Comparison of ENCODE assay signal across 11 cellular contexts in the genomic region with DNA sequence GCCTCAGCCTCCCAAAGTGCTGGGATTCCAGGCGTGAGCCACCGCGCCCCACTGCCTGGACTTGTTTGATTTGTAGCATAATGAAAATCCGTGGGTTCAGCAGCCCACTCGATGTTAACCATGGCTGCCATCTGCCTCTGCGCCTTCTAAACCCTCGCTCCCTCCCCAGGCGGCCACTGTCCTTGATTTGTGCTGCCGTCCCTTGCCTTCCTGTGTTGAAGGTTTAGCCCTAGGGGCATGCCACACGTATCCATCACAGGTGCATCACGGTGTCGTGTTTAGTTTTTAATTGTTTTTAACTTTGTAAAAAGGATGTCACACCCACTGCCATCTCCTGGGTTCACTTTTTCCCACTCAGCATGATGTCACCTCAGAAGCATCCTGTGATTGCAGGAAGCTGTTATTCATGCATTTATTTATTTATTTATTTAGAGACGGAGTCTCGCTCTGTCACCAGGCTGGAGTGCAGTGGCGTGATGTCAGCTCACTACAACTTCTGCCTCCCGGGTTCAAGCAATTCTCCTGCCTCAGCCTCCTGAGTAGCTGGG. TPM values are rescaled to one million over a fixed set of nuclear protein-coding genes. Genes with fewer than 3 reads are reported as not detected.
DNase-seq lines count a peak whose midpoint lies in the region; ATAC-seq, FAIRE-seq and TF ChIP-seq lines count a peak whose summit lies in the region.
"Had no signal": no experiment of that assay in that cellular context is flagged by ENCODE, and none has a peak within 500 bp of the region (broad histone marks: within the 10 kb centered on the region; RNA-seq: fewer than 3 reads in every experiment).

No MANE protein-coding gene starts in this region.

- H3K4me3 ChIP-seq in AG09309 (ENCODE audit: control insufficient read depth, low read depth, low read length) (no peak overlapping the region), adipocyte (ENCODE audit: low read length) (no peak overlapping the region), gastrocnemius medialis (no peak overlapping the region), adrenal gland (no peak overlapping the region), A673 (ENCODE audit: low read depth, low read length, poor library complexity, severe bottlenecking) (no peak overlapping the region)

- TF ChIP-seq POLR2A in gastrocnemius medialis (IDR thresholded peaks at IDR 0.05) (no peak), adrenal gland (IDR thresholded peaks at IDR 0.05) (no peak)

- no peaks in the 10 kb centered on the region for H3K9me3 ChIP-seq in adipocyte (ENCODE audit: control insufficient read depth, low read length)
- H3K9me3 ChIP-seq in gastrocnemius medialis = no peaks in the 10 kb centered on the region
- no peaks in the 10 kb centered on the region for H3K9me3 ChIP-seq in adrenal gland (replicated peaks in 1 of 3)
- H3K9me3 ChIP-seq in A673 (ENCODE audit: low read depth, low read length, poor library complexity, severe bottlenecking) = no peaks in the 10 kb centered on the region

- intact Hi-C loops in gastrocnemius medialis (cut with DNase I; ENCODE audit: low total_unique reads) (no loop called here), adrenal gland (cut with DNase I) (no loop called here), A673 (cut with micrococcal nuclease; ENCODE audit: unreplicated experiment) (no loop called here)

- no peak for FAIRE-seq in HTR-8/SVneo (lab: Jason Lieb, UNC)
- FAIRE-seq: GM12892 had no signal

- TF ChIP-seq CTCF in AG09309 (IDR thresholded peaks at IDR 0.05; ENCODE audit: control insufficient read depth, insufficient read depth, low read depth, low read length, missing control alignments) (no peak), gastrocnemius medialis (IDR thresholded peaks at IDR 0.05 in 4 of 5, conservative IDR thresholded peaks at IDR 0.05 in 1 of 5) (no peak), adrenal gland (IDR thresholded peaks at IDR 0.05) (no peak), A673 (conservative IDR thresholded peaks at IDR 0.05; ENCODE audit: low read depth, low read length) (no peak)

- no peak overlapping the region for H3K9ac ChIP-seq in adipocyte (ENCODE audit: low read length)

- in situ Hi-C loops in gastrocnemius medialis (cut with MboI; ENCODE audit: low sequenced_read_pairs in 4 of 4) = no loop called here

- POLR2A ChIA-PET in A673 (lab: Charles Lee; ENCODE audit: low non-redundant PET) = no interaction called here

- CTCF ChIA-PET in A673 (lab: Charles Lee) = no interaction called here

- WGBS in adrenal gland, 4 donors = 55 to 69% (median 63%) methylated on average over 16 of the region's 16 CpGs

- H3K4me1 ChIP-seq in adipocyte (ENCODE audit: control insufficient read depth, insufficient read depth, low read length) (peaks cover 16% of the 10 kb centered on the region), gastrocnemius medialis (no peaks in the 10 kb centered on the region), adrenal gland (replicated peaks in 1 of 2) (no peaks in the 10 kb centered on the region), A673 (ENCODE audit: insufficient read depth, low read length, poor library complexity, severe bottlenecking) (no peaks in the 10 kb centered on the region)

- no peaks in the 10 kb centered on the region for H3K36me3 ChIP-seq in adipocyte (ENCODE audit: control insufficient read depth, insufficient read depth, low read length, severe bottlenecking)
- no peaks in the 10 kb centered on the region for H3K36me3 ChIP-seq in gastrocnemius medialis
- no peaks in the 10 kb centered on the region for H3K36me3 ChIP-seq in adrenal gland (replicated peaks in 1 of 2)
- no peaks in the 10 kb centered on the region for H3K36me3 ChIP-seq in A673 (ENCODE audit: insufficient read depth, low read length, poor library complexity, severe bottlenecking)

- H3K27ac ChIP-seq in gastrocnemius medialis = no peak overlapping the region
- no peak overlapping the region for H3K27ac ChIP-seq in adrenal gland
- H3K27ac ChIP-seq in A673 (ENCODE audit: low read depth, low read length, poor library complexity, severe bottlenecking) = no peak overlapping the region

- DNase-seq in AG09309 (ENCODE audit: low read depth) (peak; percentile 24), HTR-8/SVneo (ENCODE audit: insufficient read length, low spot score) (peak; percentile 79), adipocyte (ENCODE audit: low read depth) (peak; percentile 52), iris pigment epithelial cell (ENCODE audit: low read depth) (peak; percentile 70), UCSD-AML1 (lab: John Stamatoyannopoulos, UW; ENCODE audit: unreplicated experiment) (no peak), gastrocnemius medialis (no peak), adrenal gland (no peak), A673 (ENCODE audit: low spot score) (no peak)
- DNase-seq: activated CD4-positive, alpha-beta memory T cell treated with anti-CD3 and anti-CD28 coated beads, Interleukin-2, amount 10 ng/mL, durations not matched to agents 7 days and 5 days; C1 segment of cervical spinal cord had no signal

- ATAC-seq in gastrocnemius medialis = no peak

- no TSS peak for BruUV-seq in A673 (replicated peaks; lab: Mats Ljungman, UMichigan)

- H3K27me3 ChIP-seq in adipocyte (replicated peaks; ENCODE audit: control insufficient read depth, insufficient read depth, low read length) = no peaks in the 10 kb centered on the region
- no peaks in the 10 kb centered on the region for H3K27me3 ChIP-seq in gastrocnemius medialis
- H3K27me3 ChIP-seq in adrenal gland = no peaks in the 10 kb centered on the region
- H3K27me3 ChIP-seq in A673 (replicated peaks; ENCODE audit: insufficient read depth, low read depth, low read length, poor library complexity) = no peaks in the 10 kb centered on the region

RNA-seq across cellular contexts. Expression of gene ULK1, which starts 24.5 kb away (rescaled TPM):
- total RNA-seq in gastrocnemius medialis = 10 to 100 TPM; 27.9 to 81.2 (median 48.6) TPM
- total RNA-seq in adrenal gland = 10 to 100 TPM; 26.6 to 82.1 (median 29.9) TPM
- 100 to 1,000 TPM in 1 of 3 donors, 10 to 100 TPM in 1, 1 to 10 TPM in 1; 2.9 to 123 (median 54.0) TPM for polyA plus RNA-seq in adrenal gland
- total RNA-seq in A673 (2021) = 56.1 and 57.3 TPM in 2 replicates

RNA-seq across cellular contexts. Expression of gene MMP17, which starts 41.8 kb away (rescaled TPM):
- 1 to 10 TPM in 2 of 4 donors, under 1 TPM in 1, not detected in 1; 0.75 to 1.6 (median 1.4) TPM for total RNA-seq in gastrocnemius medialis
- 1 to 10 TPM in 4 of 8 donors, under 1 TPM in 3, not detected in 1; 0.32 to 3.9 (median 1.1) TPM for total RNA-seq in adrenal gland
- polyA plus RNA-seq in adrenal gland = 10 to 100 TPM in 1 of 3 donors, 1 to 10 TPM in 1, under 1 TPM in 1; 0.46 to 16.5 (median 5.7) TPM
- total RNA-seq in A673 (2021) = 12.6 and 14.9 TPM in 2 replicates

RNA-seq across cellular contexts. Expression of gene PUS1, which starts 59.1 kb away (rescaled TPM):
- total RNA-seq in gastrocnemius medialis = 10 to 100 TPM; 10.4 to 29.0 (median 12.2) TPM
- 10 to 100 TPM in 7 of 8 donors, 1 to 10 TPM in 1; 10.0 to 46.5 (median 24.5) TPM for total RNA-seq in adrenal gland
- 10 to 100 TPM; 11.7 to 57.4 (median 56.0) TPM for polyA plus RNA-seq in adrenal gland
- total RNA-seq in A673 (2021) = 83.3 and 103 TPM in 2 replicates

Comparison
In these comparisons a context has a peak if more than half of its experiments do, and no peak if none do; other contexts are left out.
1. DNase-seq: peak in AG09309 (single experiment), HTR-8/SVneo (single experiment), adipocyte (single experiment) and iris pigment epithelial cell (single experiment); none in UCSD-AML1 (single experiment), gastrocnemius medialis (0 of 2), adrenal gland (0 of 7) and A673 (single experiment).